Comparison of ENCODE assay signal across 21 cellular contexts in the genomic region with DNA sequence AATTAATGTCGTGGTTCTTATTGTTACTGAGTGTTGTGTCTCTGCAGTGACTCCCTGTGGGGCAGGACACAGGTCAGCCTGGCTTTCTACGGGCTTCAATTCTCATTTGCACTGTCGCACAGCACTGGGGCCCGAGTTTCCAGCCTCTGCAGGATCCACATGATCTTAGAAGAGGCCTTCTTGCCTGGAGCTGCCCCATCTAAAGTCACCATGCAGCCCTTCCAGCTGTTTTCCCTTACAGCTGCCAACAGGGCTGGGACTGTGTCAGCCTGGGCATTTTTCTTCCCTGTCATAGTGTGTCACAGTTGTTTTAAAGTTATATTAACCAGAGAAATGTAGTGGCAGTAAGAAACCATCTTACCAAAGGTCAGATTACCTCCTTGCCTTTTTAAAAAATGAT. TPM values are rescaled to one million over a fixed set of nuclear protein-coding genes. Genes with fewer than 3 reads are reported as not detected.
DNase-seq lines count a peak whose midpoint lies in the region; ATAC-seq and TF ChIP-seq lines count a peak whose summit lies in the region.
"Had no signal": no experiment of that assay in that cellular context is flagged by ENCODE, and none has a peak within 500 bp of the region (broad histone marks: within the 10 kb centered on the region; RNA-seq: fewer than 3 reads in every experiment).

No MANE protein-coding gene starts in this region.

- no TSS peak for BruUV-seq in Panc1 (replicated peaks; lab: Mats Ljungman, UMichigan)

- H3K27ac ChIP-seq in AG04450 (ENCODE audit: low read depth, low read length): peak overlapping the region; percentile 68
- H3K27ac ChIP-seq in Panc1 (ENCODE audit: low read length): peak overlapping the region; percentile 100
- H3K27ac ChIP-seq in esophagus squamous epithelium: peak overlapping the region; percentile 47 to 95 (median 87)
- H3K27ac ChIP-seq in gastrocnemius medialis: peak overlapping the region; percentile 21 to 79 (median 72)
- H3K27ac ChIP-seq: BLaER1 treated with 17β-estradiol and CSF1 and Interleukin-3, amounts not matched to agents 10 nM and 100 nM had no signal

- peak; percentile 2 for ATAC-seq in Panc1
- ATAC-seq in gastrocnemius medialis: no peak
- ATAC-seq in omental fat pad (ENCODE audit: low FRiP score): no peak
- ATAC-seq in HG02571 (IDR thresholded peaks at IDR 0.05; ENCODE audit: unreplicated experiment): no peak
- no peak for ATAC-seq in GM21423 (IDR thresholded peaks at IDR 0.05; ENCODE audit: unreplicated experiment)
- ATAC-seq: HepG2, lower lobe of right lung, mucosa of descending colon had no signal

- POLR2A ChIA-PET in AG04450 (lab: Yijun Ruan, JAX) (no interaction called here), Panc1 (lab: Charles Lee) (no interaction called here)

- H3K4me1 ChIP-seq in Panc1 (ENCODE audit: control insufficient read depth, insufficient read depth, low read length) (peaks cover 83% of the 10 kb centered on the region), esophagus squamous epithelium (peaks cover 21 to 86% (median 63%) of the 10 kb centered on the region in 3 donors), gastrocnemius medialis (peaks cover 52 to 61% of the 10 kb centered on the region in 2 donors)

- no peak overlapping the region for H3K4me3 ChIP-seq in AG04450 (ENCODE audit: low read depth, low read length)
- no peak overlapping the region for H3K4me3 ChIP-seq in Panc1 (ENCODE audit: low read depth in 2 of 2, low read length in 2 of 2)
- H3K4me3 ChIP-seq in esophagus squamous epithelium: no peak overlapping the region
- no peak overlapping the region for H3K4me3 ChIP-seq in gastrocnemius medialis
- H3K4me3 ChIP-seq: BLaER1 treated with 17β-estradiol and CSF1 and Interleukin-3, amounts not matched to agents 10 nM and 100 nM; lower lobe of right lung; mucosa of descending colon had no signal

- no peaks in the 10 kb centered on the region for H3K27me3 ChIP-seq in AG04450 (ENCODE audit: control insufficient read depth, insufficient read depth, low read length)
- no peaks in the 10 kb centered on the region for H3K27me3 ChIP-seq in Panc1 (ENCODE audit: control insufficient read depth, insufficient read depth, low read length)
- H3K27me3 ChIP-seq in esophagus squamous epithelium: no peaks in the 10 kb centered on the region
- no peaks in the 10 kb centered on the region for H3K27me3 ChIP-seq in gastrocnemius medialis
- H3K27me3 ChIP-seq: BLaER1 treated with 17β-estradiol and CSF1 and Interleukin-3, amounts not matched to agents 10 nM and 100 nM had no signal

- TF ChIP-seq POLR2A in esophagus squamous epithelium (IDR thresholded peaks at IDR 0.05) (no peak), gastrocnemius medialis (IDR thresholded peaks at IDR 0.05) (no peak)

- intact Hi-C loops in Panc1 (cut with micrococcal nuclease; ENCODE audit: unreplicated experiment) (loop anchor here (2.0 kb wide), 1 partner anchor 149 kb away; no protein-coding TSS in a partner anchor), esophagus squamous epithelium (cut with DNase I) (no loop called here), gastrocnemius medialis (cut with DNase I; ENCODE audit: low total_unique reads) (loop anchor here (5.0 kb wide), 1 partner anchor 85 kb away; no protein-coding TSS in a partner anchor)

- WGBS in esophagus squamous epithelium, 2 donors: 37 to 42% methylated on average over 4 of the region's 4 CpGs

- in situ Hi-C loops in Panc1 (cut with HindIII; ENCODE audit: low pct_unique_long_range_greater_than_20kb, low sequenced_read_pairs) (no loop called here), gastrocnemius medialis (cut with MboI; ENCODE audit: low sequenced_read_pairs in 4 of 4) (loop anchor here in 3 of 4 donors (5.0 kb wide), 1 partner anchor 145 kb away; no protein-coding TSS in a partner anchor)

- no peak for TF ChIP-seq CTCF in AG04450 (IDR thresholded peaks at IDR 0.05; ENCODE audit: low read depth, low read length)
- TF ChIP-seq CTCF in Panc1 (IDR thresholded peaks at IDR 0.05): no peak
- no peak for TF ChIP-seq CTCF in esophagus squamous epithelium (IDR thresholded peaks at IDR 0.05)
- TF ChIP-seq CTCF in gastrocnemius medialis (IDR thresholded peaks at IDR 0.05 in 4 of 5, conservative IDR thresholded peaks at IDR 0.05 in 1 of 5): no peak
- TF ChIP-seq CTCF in omental fat pad (IDR thresholded peaks at IDR 0.05): no peak

- DNase-seq in AG04450 (ENCODE audit: low read depth, low spot score) (no peak), Panc1 (ENCODE audit: low read depth, low spot score) (no peak), esophagus squamous epithelium (lab: John Stamatoyannopoulos, UW) (no peak), gastrocnemius medialis (no peak), omental fat pad (ENCODE audit: low spot score) (no peak)
- DNase-seq in stimulated activated CD4-positive, alpha-beta T cell treated with anti-CD3 and anti-CD28 coated beads, Interleukin-1b, Interleukin-23, amount 100 ng/mL, for 48 hours: no peak
- DNase-seq: aorta; effector CD4-positive, alpha-beta T cell; H9; islet precursor cell; lower lobe of right lung; mucosa of descending colon; NCI-H1092; NCI-H2081 treated with DMSO at 0.1 percent for 48 hours; NCI-H82; SHP77 treated with DMSO at 0.1 percent for 48 hours; T-helper 9 cell had no signal

- H3K9me3 ChIP-seq in AG04450 (ENCODE audit: control insufficient read depth, insufficient read depth, low read length): no peaks in the 10 kb centered on the region
- H3K9me3 ChIP-seq in Panc1 (ENCODE audit: control insufficient read depth, insufficient read depth, low read depth, low read length): no peaks in the 10 kb centered on the region
- no peaks in the 10 kb centered on the region for H3K9me3 ChIP-seq in esophagus squamous epithelium
- no peaks in the 10 kb centered on the region for H3K9me3 ChIP-seq in gastrocnemius medialis
- H3K9me3 ChIP-seq: BLaER1 treated with 17β-estradiol and CSF1 and Interleukin-3, amounts not matched to agents 10 nM and 100 nM; lower lobe of right lung; mucosa of descending colon had no signal

- CTCF ChIA-PET in AG04450 (lab: Charles Lee): interaction anchor here (1.0 to 2.6 kb wide), 2 partner anchors 150 to 175 kb away, joined by 3 to 16 read pairs; no protein-coding TSS in a partner anchor
- CTCF ChIA-PET in Panc1 (lab: Charles Lee): no interaction called here

- peaks cover 30% of the 10 kb centered on the region for H3K36me3 ChIP-seq in Panc1 (ENCODE audit: control insufficient read depth, insufficient read depth, low read length)
- peaks cover 0 to 41% (median 7%) of the 10 kb centered on the region in 3 donors for H3K36me3 ChIP-seq in esophagus squamous epithelium
- peaks cover 0 to 19% of the 10 kb centered on the region in 2 donors for H3K36me3 ChIP-seq in gastrocnemius medialis
- H3K36me3 ChIP-seq: BLaER1 treated with 17β-estradiol and CSF1 and Interleukin-3, amounts not matched to agents 10 nM and 100 nM had no signal

RNA-seq across cellular contexts. Expression of a gene that starts 27.0 kb away (rescaled TPM):
- polyA plus RNA-seq in AG04450 (2011; rRNA removed): 497 and 555 TPM in 2 replicates
- polyA minus RNA-seq in AG04450 (2011; rRNA and poly(A)+ RNA removed): 400 and 514 TPM in 2 replicates
- total RNA-seq in Panc1 (2021; ENCODE audit: unreplicated experiment) (378 TPM), esophagus squamous epithelium (10 to 100 TPM; 46.1 to 89.1 (median 54.7) TPM), gastrocnemius medialis (10 to 100 TPM; 14.9 to 31.8 (median 21.4) TPM), omental fat pad (10 to 100 TPM; 23.3 to 88.3 (median 33.6) TPM)
- polyA plus RNA-seq in Panc1 (2012; ENCODE audit: insufficient read length): 411 TPM

RNA-seq across cellular contexts. Expression of a gene that starts 34.5 kb away (rescaled TPM):
- polyA plus RNA-seq in AG04450 (2011; rRNA removed): 13.7 and 20.3 TPM in 2 replicates
- polyA minus RNA-seq in AG04450 (2011; rRNA and poly(A)+ RNA removed): 9.9 and 11.5 TPM in 2 replicates
- total RNA-seq in Panc1 (2021; ENCODE audit: unreplicated experiment) (20.0 TPM), esophagus squamous epithelium (10 to 100 TPM in 3 of 4 donors, 1 to 10 TPM in 1; 9.3 to 19.8 (median 12.4) TPM), gastrocnemius medialis (10 to 100 TPM; 12.8 to 26.7 (median 18.6) TPM), omental fat pad (10 to 100 TPM; 14.3 to 18.3 (median 15.9) TPM)
- polyA plus RNA-seq in Panc1 (2012; ENCODE audit: insufficient read length): 24.3 TPM

RNA-seq across cellular contexts. Expression of a gene that starts 42.3 kb away (rescaled TPM):
- polyA plus RNA-seq in AG04450 (2011; rRNA removed): 7.9 and 9.8 TPM in 2 replicates
- 14.0 and 16.7 TPM in 2 replicates for polyA minus RNA-seq in AG04450 (2011; rRNA and poly(A)+ RNA removed)
- 32.7 TPM for total RNA-seq in Panc1 (2021; ENCODE audit: unreplicated experiment)
- polyA plus RNA-seq in Panc1 (2012; ENCODE audit: insufficient read length): 24.5 TPM
- total RNA-seq in esophagus squamous epithelium: 10 to 100 TPM; 11.7 to 24.6 (median 15.6) TPM
- total RNA-seq in gastrocnemius medialis: 10 to 100 TPM; 19.7 to 28.9 (median 20.3) TPM
- 10 to 100 TPM; 20.6 to 29.2 (median 25.7) TPM for total RNA-seq in omental fat pad
